In genomic region chr18:49858309-49859005, GRCh38 we compare ENCODE assay signal across 8 cellular contexts. TPM values are rescaled to one million over a fixed set of nuclear protein-coding genes. Genes with fewer than 3 reads are reported as not detected.
DNase-seq lines count a peak whose midpoint lies in the region; ATAC-seq and TF ChIP-seq lines count a peak whose summit lies in the region.

No MANE protein-coding gene starts in this region.

- ATAC-seq in foreskin keratinocyte (peak; percentile 90), GM21619 (IDR thresholded peaks at IDR 0.05; ENCODE audit: unreplicated experiment) (no peak)

- DNase-seq in Calu3 (peak; percentile 87), RKO (ENCODE audit: low spot score) (peak; percentile 61), foreskin keratinocyte (peak; percentile 59 to 74), nucleus accumbens (lab: John Stamatoyannopoulos, UW) (peak in 37 of 56 donors; percentile 6 to 74 (median 31)), type B pancreatic cell (ENCODE audit: extremely low spot score, unreplicated experiment) (no peak)
- peak; percentile 33 for DNase-seq in activated T-helper 9 cell treated with anti-CD3 and anti-CD28 coated beads, Interleukin-2, amount 50 U/mL, for 16 hours (ENCODE audit: low read depth)

- H3K4me3 Mint-ChIP-seq in Calu3 (ENCODE audit: low read depth, unreplicated experiment) (peak overlapping the region; percentile 51), type B pancreatic cell (peak overlapping the region; percentile 45)

- H3K27me3 ChIP-seq in HUES6 (ENCODE audit: control insufficient read depth, insufficient read depth, low read length) (no peaks in the 10 kb centered on the region), foreskin keratinocyte (no peaks in the 10 kb centered on the region)

- TF ChIP-seq CTCF in Calu3 (IDR thresholded peaks at IDR 0.05; ENCODE audit: unreplicated experiment) (peak; percentile 94), foreskin keratinocyte (conservative IDR thresholded peaks at IDR 0.05) (peak; percentile 98), type B pancreatic cell (conservative IDR thresholded peaks at IDR 0.05) (peak; percentile 99)

- H3K4me1 Mint-ChIP-seq in Calu3 (ENCODE audit: low read depth, unreplicated experiment) (peaks cover 40% of the 10 kb centered on the region), type B pancreatic cell (ENCODE audit: unreplicated experiment) (peaks cover 10% of the 10 kb centered on the region)

- no peaks in the 10 kb centered on the region for H3K36me3 ChIP-seq in HUES6 (ENCODE audit: control insufficient read depth, insufficient read depth, low read length)

- intact Hi-C loops in Calu3 (cut with micrococcal nuclease; ENCODE audit: unreplicated experiment) = loop anchor here (1.0 to 2.0 kb wide), 3 partner anchors 70 to 348 kb away; no protein-coding TSS in a partner anchor

- H3K27ac Mint-ChIP-seq in Calu3 (ENCODE audit: unreplicated experiment) (peak overlapping the region; percentile 33), type B pancreatic cell (peak overlapping the region; percentile 86)

- H3K4me1 ChIP-seq in HUES6 (ENCODE audit: control insufficient read depth, insufficient read depth, low read length) (peaks cover 11% of the 10 kb centered on the region), foreskin keratinocyte (peaks cover 4% of the 10 kb centered on the region)

- peak overlapping the region; percentile 26 for H3K9ac ChIP-seq in HUES6 (ENCODE audit: low read length)

- H3K36me3 Mint-ChIP-seq in Calu3 (ENCODE audit: insufficient read depth, unreplicated experiment) (peaks cover 16% of the 10 kb centered on the region), type B pancreatic cell (no peaks in the 10 kb centered on the region)

- no peak overlapping the region for H3K4me3 ChIP-seq in HUES6 (ENCODE audit: low read depth, low read length)

- BruUV-seq in Calu3 (replicated peaks; lab: Mats Ljungman, UMichigan) = no TSS peak

- H3K27me3 Mint-ChIP-seq in Calu3 (ENCODE audit: unreplicated experiment) (no peaks in the 10 kb centered on the region), type B pancreatic cell (no peaks in the 10 kb centered on the region)

- no peaks in the 10 kb centered on the region for H3K9me3 ChIP-seq in HUES6 (ENCODE audit: control insufficient read depth, insufficient read depth, low read depth, low read length)

- H3K27ac ChIP-seq in HUES6 (ENCODE audit: low read depth, low read length) = peak overlapping the region; percentile 12; the same call in 1 of the 2 replicates
- peak overlapping the region; percentile 14 for H3K27ac ChIP-seq in foreskin keratinocyte

- CTCF ChIA-PET in Calu3 (lab: Charles Lee) = interaction anchor here (0.5 to 2.0 kb wide), 18 partner anchors 9 to 394 kb away, joined by 3 to 22 read pairs (median 5); partner anchors contain the start of genes ACAA2 and LIPG

- no peaks in the 10 kb centered on the region for H3K9me3 Mint-ChIP-seq in Calu3 (ENCODE audit: low read depth, unreplicated experiment)
- H3K9me3 Mint-ChIP-seq in type B pancreatic cell = no peaks in the 10 kb centered on the region

RNA-seq across cellular contexts. Expression of gene ACAA2, which starts 45.1 kb away (rescaled TPM):
- total RNA-seq in Calu3 (2022) (77.1 and 79.9 TPM in 2 replicates), foreskin keratinocyte (12.0 and 15.4 TPM in 2 replicates), type B pancreatic cell (ENCODE audit: low replicate concordance) (66.7 and 99.0 TPM in 2 replicates)
- 9.5 and 15.3 TPM in 2 replicates for polyA plus RNA-seq in foreskin keratinocyte
